In genomic region chr11:19903620-19904069, GRCh38 we compare ENCODE assay signal across 8 cellular contexts.
DNase-seq lines count a peak whose midpoint lies in the region; ATAC-seq and TF ChIP-seq lines count a peak whose summit lies in the region.

No MANE protein-coding gene starts in this region.

- POLR2A ChIA-PET in activated CD4-positive, alpha-beta memory T cell treated with anti-CD3 and anti-CD28 coated beads for 36 hours (lab: Charles Lee) = no interaction called here

- no peaks in the 10 kb centered on the region for H3K9me3 Mint-ChIP-seq in activated CD4-positive, alpha-beta memory T cell treated with anti-CD3 and anti-CD28 coated beads for 36 hours

- DNase-seq in DMS153 treated with DMSO at 0.1 percent for 48 hours (lab: John Stamatoyannopoulos, UW; ENCODE audit: unreplicated experiment) (peak; percentile 48), NCI-H345 treated with DMSO at 0.1 percent for 48 hours (lab: John Stamatoyannopoulos, UW; ENCODE audit: unreplicated experiment) (peak; percentile 47), epithelial cell of esophagus (ENCODE audit: low read depth) (peak; percentile 81), myocyte (ENCODE audit: low read depth) (peak; percentile 88), superior temporal gyrus (ENCODE audit: extremely low spot score) (peak; percentile 93)
- DNase-seq in activated CD4-positive, alpha-beta memory T cell treated with anti-CD3 and anti-CD28 coated beads for 36 hours = peak; percentile 69

- TF ChIP-seq CTCF in epithelial cell of esophagus (IDR thresholded peaks at IDR 0.05; ENCODE audit: insufficient read depth, low read depth, low read length, missing control alignments) = peak; percentile 86

- H3K4me3 ChIP-seq in epithelial cell of esophagus (ENCODE audit: low read length) = no peak overlapping the region

- CTCF ChIA-PET in activated CD4-positive, alpha-beta memory T cell treated with anti-CD3 and anti-CD28 coated beads for 36 hours (lab: Charles Lee) = interaction anchor here (0.6 to 4.7 kb wide), 11 partner anchors 49 to 626 kb away, joined by 3 to 27 read pairs (median 4); no protein-coding TSS in a partner anchor

- intact Hi-C loops in activated CD4-positive, alpha-beta memory T cell treated with anti-CD3 and anti-CD28 coated beads for 36 hours (cut with micrococcal nuclease) = loop anchor here (1.0 to 10.0 kb wide), 4 partner anchors 159 to 831 kb away; no protein-coding TSS in a partner anchor

- no peaks in the 10 kb centered on the region for H3K36me3 Mint-ChIP-seq in activated CD4-positive, alpha-beta memory T cell treated with anti-CD3 and anti-CD28 coated beads for 36 hours

- no peaks in the 10 kb centered on the region for H3K27me3 Mint-ChIP-seq in activated CD4-positive, alpha-beta memory T cell treated with anti-CD3 and anti-CD28 coated beads for 36 hours

- ATAC-seq in HG02623 (IDR thresholded peaks at IDR 0.05; ENCODE audit: unreplicated experiment) (peak; percentile 56), HG03460 (IDR thresholded peaks at IDR 0.05; ENCODE audit: unreplicated experiment) (no peak)

- H3K4me1 Mint-ChIP-seq in activated CD4-positive, alpha-beta memory T cell treated with anti-CD3 and anti-CD28 coated beads for 36 hours (ENCODE audit: low read depth) = no peaks in the 10 kb centered on the region

- no peak overlapping the region for H3K4me3 Mint-ChIP-seq in activated CD4-positive, alpha-beta memory T cell treated with anti-CD3 and anti-CD28 coated beads for 36 hours

- no peak overlapping the region for H3K27ac Mint-ChIP-seq in activated CD4-positive, alpha-beta memory T cell treated with anti-CD3 and anti-CD28 coated beads for 36 hours
